Comparison of ENCODE assay signal across 9 cellular contexts in genomic region chr15:73284073-73284472, GRCh38.
DNase-seq lines count a peak whose midpoint lies in the region; ATAC-seq and TF ChIP-seq lines count a peak whose summit lies in the region.
"Had no signal": no experiment of that assay in that cellular context is flagged by ENCODE, and none has a peak within 500 bp of the region (broad histone marks: within the 10 kb centered on the region; RNA-seq: fewer than 3 reads in every experiment).

No MANE protein-coding gene starts in this region.

- CTCF ChIA-PET in AG04450 (lab: Charles Lee): interaction anchor here (0.6 to 3.8 kb wide), 13 partner anchors 11 to 769 kb away, joined by 3 to 24 read pairs (median 4); no protein-coding TSS in a partner anchor

- POLR2A ChIA-PET in AG04450 (lab: Yijun Ruan, JAX): no interaction called here

- peaks cover 3% of the 10 kb centered on the region for H3K27me3 ChIP-seq in AG04450 (ENCODE audit: control insufficient read depth, insufficient read depth, low read length)

- no peak overlapping the region for H3K4me3 ChIP-seq in AG04450 (ENCODE audit: low read depth, low read length)
- H3K4me3 ChIP-seq in fibroblast of pulmonary artery (replicated peaks; ENCODE audit: low read depth, low read length): no peak overlapping the region

- H3K9me3 ChIP-seq in AG04450 (ENCODE audit: control insufficient read depth, insufficient read depth, low read length): no peaks in the 10 kb centered on the region

- DNase-seq in AG04450 (ENCODE audit: low read depth, low spot score) (no peak), HCEC 1CT (peak; percentile 16), RKO (ENCODE audit: low spot score) (peak; percentile 34), fibroblast of pulmonary artery (ENCODE audit: low read depth) (peak; percentile 32), AG20443 (ENCODE audit: low spot score) (no peak), T-helper 1 cell (no peak)
- DNase-seq in stimulated activated CD4-positive, alpha-beta T cell treated with anti-CD3 and anti-CD28 coated beads, Interleukin-4, amount 100 ng/mL, for 1 hour: no peak
- DNase-seq: occipital lobe had no signal

- TF ChIP-seq CTCF in AG04450 (IDR thresholded peaks at IDR 0.05; ENCODE audit: low read depth, low read length): peak; percentile 41
- peak; percentile 15 for TF ChIP-seq CTCF in fibroblast of pulmonary artery (IDR thresholded peaks at IDR 0.05; ENCODE audit: low read length, missing control alignments)

- no peak for ATAC-seq in GM18517 (IDR thresholded peaks at IDR 0.05; ENCODE audit: unreplicated experiment)

- no peak overlapping the region for H3K27ac ChIP-seq in AG04450 (ENCODE audit: low read depth, low read length)

Comparison
In these comparisons a context has a peak if more than half of its experiments do, and no peak if none do; other contexts are left out.
1. DNase-seq: peak in HCEC 1CT (single experiment), RKO (single experiment) and fibroblast of pulmonary artery (single experiment); none in AG04450 (single experiment), AG20443 (single experiment), stimulated activated CD4-positive, alpha-beta T cell treated with anti-CD3 and anti-CD28 coated beads, Interleukin-4, amount 100 ng/mL, for 1 hour (single experiment) and T-helper 1 cell (0 of 5).